32 cellular contexts compared by ENCODE assay signal in the genomic region with DNA sequence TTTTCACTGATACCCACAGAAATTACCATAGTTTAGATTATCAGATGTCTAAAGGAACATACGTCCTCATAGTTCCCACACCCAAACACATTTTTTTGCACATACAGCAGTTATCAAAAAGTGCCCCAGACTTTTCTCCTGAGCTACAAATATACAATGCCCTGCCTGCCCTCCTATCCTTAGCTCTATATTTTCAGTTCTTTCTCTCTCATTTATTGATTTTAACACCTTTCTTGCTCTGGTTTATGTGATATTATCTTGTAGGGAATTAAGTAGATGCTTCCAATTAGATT.
"Had no signal": no experiment of that assay in that cellular context is flagged by ENCODE, and none has a peak within 500 bp of the region (broad histone marks: within the 10 kb centered on the region; RNA-seq: fewer than 3 reads in every experiment).

No MANE protein-coding gene starts in this region.

- H3K36me3 Mint-ChIP-seq: activated CD4-positive, alpha-beta memory T cell treated with anti-CD3 and anti-CD28 coated beads for 36 hours; activated naive CD8-positive, alpha-beta T cell treated with anti-CD3 and anti-CD28 coated beads for 36 hours; naive thymus-derived CD4-positive, alpha-beta T cell; stimulated activated naive B cell treated with anti-CD40 and anti-IgM and Interleukin-4, amounts not matched to agents 10 μg/mL and 1 μg/mL and 100 μg/mL, for 72 hours had no signal

- H3K27ac ChIP-seq: adrenal gland, body of pancreas, colonic mucosa, gastrocnemius medialis, left ventricle myocardium inferior, ovary, prostate gland, sigmoid colon, stomach, tibial artery, upper lobe of right lung, VCaP had no signal

- H3K4me1 ChIP-seq: colonic mucosa, prostate gland, tibial artery had no signal

- H3K36me3 ChIP-seq: adrenal gland, colonic mucosa, gastrocnemius medialis, left ventricle myocardium inferior, ovary, prostate gland, sigmoid colon, stomach, tibial artery, upper lobe of right lung had no signal

- H3K4me3 ChIP-seq: adrenal gland, body of pancreas, colonic mucosa, gastrocnemius medialis, left ventricle myocardium inferior, ovary, prostate gland, sigmoid colon, stomach, tibial artery, upper lobe of right lung had no signal

- DNase-seq: activated CD4-positive, alpha-beta memory T cell treated with anti-CD3 and anti-CD28 coated beads for 36 hours; activated CD4-positive, alpha-beta T cell treated with anti-CD3 and anti-CD28 coated beads for 48 hours; activated CD8-positive, alpha-beta memory T cell treated with anti-CD3 and anti-CD28 coated beads, Interleukin-2, amount 50 U/mL, for 4 hours; activated effector memory CD4-positive, alpha-beta T cell treated with anti-CD3 and anti-CD28 coated beads, Interleukin-2, amount 50 U/mL, for 16 hours; activated naive CD4-positive, alpha-beta T cell treated with anti-CD3 and anti-CD28 coated beads for 36 hours; activated naive CD8-positive, alpha-beta T cell treated with anti-CD3 and anti-CD28 coated beads for 36 hours; activated T-cell treated with anti-CD3 and anti-CD28 coated beads, Interleukin-2, amount 50 U/mL, for 1 hour; adrenal gland; aorta; body of pancreas; colonic mucosa; effector CD8-positive, alpha-beta T cell; gastrocnemius medialis; glutamatergic neuron; islet precursor cell; left ventricle myocardium inferior; naive thymus-derived CD4-positive, alpha-beta T cell; ovary; retina; sigmoid colon; stimulated activated CD4-positive, alpha-beta T cell treated with anti-CD3 and anti-CD28 coated beads, Interleukin-4, amount 100 ng/mL, for 24 hours; stimulated activated CD8-positive, alpha-beta memory T cell treated with anti-CD3 and anti-CD28 coated beads, Interleukin-4, amount 100 ng/mL, for 48 hours; stimulated activated naive B cell treated with anti-CD40 and anti-IgM and Interleukin-4, amounts not matched to agents 10 μg/mL and 1 μg/mL and 100 μg/mL, for 72 hours; stomach; T-helper 9 cell; tibial artery; upper lobe of right lung had no signal

- ATAC-seq: body of pancreas; gastrocnemius medialis; naive thymus-derived CD4-positive, alpha-beta T cell; upper lobe of right lung had no signal

- H3K27me3 Mint-ChIP-seq: activated CD4-positive, alpha-beta memory T cell treated with anti-CD3 and anti-CD28 coated beads for 36 hours; activated naive CD8-positive, alpha-beta T cell treated with anti-CD3 and anti-CD28 coated beads for 36 hours; stimulated activated naive B cell treated with anti-CD40 and anti-IgM and Interleukin-4, amounts not matched to agents 10 μg/mL and 1 μg/mL and 100 μg/mL, for 72 hours had no signal

- H3K9me3 Mint-ChIP-seq: activated CD4-positive, alpha-beta memory T cell treated with anti-CD3 and anti-CD28 coated beads for 36 hours; activated naive CD4-positive, alpha-beta T cell treated with anti-CD3 and anti-CD28 coated beads for 36 hours; activated naive CD8-positive, alpha-beta T cell treated with anti-CD3 and anti-CD28 coated beads for 36 hours; activated T-helper 1 cell treated with anti-CD3 and anti-CD28 coated beads, Interleukin-12 subunit alpha, Interleukin-12 subunit beta, Interleukin-2, Interleukin-4 antibody, amounts not matched to agents 30 ng/mL and 10 ng/mL and 1 ng/mL, durations not matched to agents 14 hours and 24 hours and 36 hours; naive thymus-derived CD4-positive, alpha-beta T cell; stimulated activated naive B cell treated with anti-CD40 and anti-IgM and Interleukin-4, amounts not matched to agents 10 μg/mL and 1 μg/mL and 100 μg/mL, for 72 hours had no signal

- FAIRE-seq: small intestine, TTC549 had no signal

- H3K4me3 Mint-ChIP-seq: activated CD4-positive, alpha-beta memory T cell treated with anti-CD3 and anti-CD28 coated beads for 36 hours; activated naive CD4-positive, alpha-beta T cell treated with anti-CD3 and anti-CD28 coated beads for 36 hours; activated naive CD8-positive, alpha-beta T cell treated with anti-CD3 and anti-CD28 coated beads for 36 hours; activated T-helper 1 cell treated with anti-CD3 and anti-CD28 coated beads, Interleukin-12 subunit alpha, Interleukin-12 subunit beta, Interleukin-2, Interleukin-4 antibody, amounts not matched to agents 30 ng/mL and 10 ng/mL and 1 ng/mL, durations not matched to agents 14 hours and 24 hours and 36 hours; naive thymus-derived CD4-positive, alpha-beta T cell had no signal

- H3K27ac Mint-ChIP-seq: activated CD4-positive, alpha-beta memory T cell treated with anti-CD3 and anti-CD28 coated beads for 36 hours; activated naive CD4-positive, alpha-beta T cell treated with anti-CD3 and anti-CD28 coated beads for 36 hours; activated naive CD8-positive, alpha-beta T cell treated with anti-CD3 and anti-CD28 coated beads for 36 hours; activated T-helper 1 cell treated with anti-CD3 and anti-CD28 coated beads, Interleukin-12 subunit alpha, Interleukin-12 subunit beta, Interleukin-2, Interleukin-4 antibody, amounts not matched to agents 30 ng/mL and 10 ng/mL and 1 ng/mL, durations not matched to agents 14 hours and 24 hours and 36 hours had no signal

- H3K27me3 ChIP-seq: adrenal gland, body of pancreas, colonic mucosa, gastrocnemius medialis, ovary, sigmoid colon, stomach, tibial artery, upper lobe of right lung had no signal

- H3K9me3 ChIP-seq: adrenal gland, body of pancreas, colonic mucosa, gastrocnemius medialis, left ventricle myocardium inferior, ovary, prostate gland, sigmoid colon, stomach, tibial artery, upper lobe of right lung had no signal
